8 cellular contexts compared by ENCODE assay signal in genomic region chr7:127708788-127709187, GRCh38. TPM values are rescaled to one million over a fixed set of nuclear protein-coding genes. Genes with fewer than 3 reads are reported as not detected.
DNase-seq lines count a peak whose midpoint lies in the region; ATAC-seq and TF ChIP-seq lines count a peak whose summit lies in the region.

No MANE protein-coding gene starts in this region.

- H3K4me3 Mint-ChIP-seq in HFFc6 = no peak overlapping the region

- H3K27ac Mint-ChIP-seq in HFFc6 = peak overlapping the region; percentile 86

- TF ChIP-seq CTCF in HFFc6 (IDR thresholded peaks at IDR 0.05) = peak; percentile 94

- peaks cover 67% of the 10 kb centered on the region for H3K36me3 Mint-ChIP-seq in HFFc6 (ENCODE audit: low read depth)

- peaks cover 35% of the 10 kb centered on the region for H3K4me1 Mint-ChIP-seq in HFFc6 (ENCODE audit: low read depth)

- no peak for ATAC-seq in GM19035 (IDR thresholded peaks at IDR 0.05; ENCODE audit: unreplicated experiment)

- H3K27me3 Mint-ChIP-seq in HFFc6 (ENCODE audit: insufficient read depth) = no peaks in the 10 kb centered on the region

- DNase-seq in DMS153 (lab: John Stamatoyannopoulos, UW) (peak; percentile 36), HFFc6 (peak; percentile 85), NCI-H2196 treated with DMSO at 0.1 percent for 48 hours (lab: John Stamatoyannopoulos, UW; ENCODE audit: unreplicated experiment) (peak; percentile 38), kidney tubule cell (ENCODE audit: low spot score) (peak; percentile 77)
- peak; percentile 61 for DNase-seq in activated CD4-positive, CD25-positive, alpha-beta regulatory T cell treated with anti-CD3 and anti-CD28 coated beads, Interleukin-2, amount 50 U/mL, for 16 hours (ENCODE audit: low read depth, low spot score)
- peak; percentile 53 for DNase-seq in central memory CD4-positive, alpha-beta T cell
- peak; percentile 81 for DNase-seq in stimulated activated CD4-positive, alpha-beta T cell treated with anti-CD3 and anti-CD28 coated beads, Interleukin-4, amount 100 ng/mL, for 24 hours

- peaks cover 17% of the 10 kb centered on the region for H3K9me3 Mint-ChIP-seq in HFFc6

RNA-seq across cellular contexts. Expression of gene SND1, which starts 56.8 kb away (rescaled TPM):
- total RNA-seq in HFFc6 (2021; fragmentation: NEBNext Ultra II Directional; extraction: Animal tissue kit (Norgen Biotek cat#: 25700)) = 100 to 1,000 TPM; 217 to 259 (median 247) TPM
